ENCODE assay signal across 9 cellular contexts in the genomic region with DNA sequence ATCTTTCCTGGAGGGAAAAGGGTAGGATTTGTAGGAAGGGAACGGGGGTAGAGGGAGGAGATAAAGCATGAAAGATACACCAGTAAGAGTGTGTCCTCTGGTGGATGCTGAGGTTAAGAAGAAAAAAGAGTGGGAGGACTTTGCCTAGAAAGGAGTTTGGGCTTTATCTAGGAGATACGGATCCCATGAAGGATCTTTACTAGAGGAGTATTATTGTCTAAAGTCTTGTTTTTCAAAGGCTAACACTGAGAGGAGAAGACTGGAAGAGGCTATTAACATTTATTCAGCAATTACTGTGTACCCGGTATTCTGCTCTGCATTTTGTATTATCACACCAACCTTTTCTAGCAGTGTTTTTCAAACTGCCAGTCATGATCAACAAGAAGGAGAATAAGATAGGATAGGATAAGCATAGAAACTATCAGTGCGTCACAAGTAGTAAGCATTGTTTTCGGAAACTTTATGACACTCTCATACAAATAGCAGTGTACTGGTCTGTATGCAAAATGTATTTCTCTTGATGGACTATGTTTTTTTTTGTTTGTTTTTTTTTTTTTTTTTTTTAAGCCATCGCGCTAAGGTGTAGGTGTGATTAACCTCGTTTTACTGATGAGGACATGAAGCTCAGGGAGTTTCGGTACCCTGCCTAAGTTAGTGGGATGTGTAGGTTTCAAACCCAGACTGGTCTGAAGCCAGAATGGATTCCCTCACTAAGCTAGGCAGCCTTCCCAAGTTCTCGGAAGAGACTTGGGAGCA. TPM values are rescaled to one million over a fixed set of nuclear protein-coding genes. Genes with fewer than 3 reads are reported as not detected.
DNase-seq lines count a peak whose midpoint lies in the region; ATAC-seq, FAIRE-seq and TF ChIP-seq lines count a peak whose summit lies in the region.
"Had no signal": no experiment of that assay in that cellular context is flagged by ENCODE, and none has a peak within 500 bp of the region (broad histone marks: within the 10 kb centered on the region; RNA-seq: fewer than 3 reads in every experiment).

No MANE protein-coding gene starts in this region.

- peak overlapping the region; percentile 25; the same call in 1 of the 2 replicates for H3K18ac ChIP-seq in H1 (ENCODE audit: extremely low read depth, low read length)

- H3K23ac ChIP-seq in H1 (ENCODE audit: insufficient read length), result no peak overlapping the region

- H3K4ac ChIP-seq in H1 (replicated peaks; ENCODE audit: insufficient read length, low read depth, low read length), result no peak overlapping the region

- no peak for TF ChIP-seq EP300 in H1 (IDR thresholded peaks at IDR 0.05; ENCODE audit: borderline replicate concordance in 1 of 2, low read depth in 2 of 2, low read length in 2 of 2)
- no peak for TF ChIP-seq EP300 in neural cell (conservative IDR thresholded peaks at IDR 0.05; ENCODE audit: poor library complexity, severe bottlenecking)

- no peak overlapping the region for H3K56ac ChIP-seq in H1 (replicated peaks; ENCODE audit: insufficient read length, low read depth, low read length)

- H3K27me3 ChIP-seq in OCI-LY1 (ENCODE audit: insufficient read depth, low read length) (no peaks in the 10 kb centered on the region), H1 (replicated peaks in 1 of 4; ENCODE audit: control insufficient read depth in 3 of 4, extremely low read depth in 1 of 4, insufficient read depth in 3 of 4, low read length in 3 of 4) (no peaks in the 10 kb centered on the region; a peak in 1 of 7 replicates), neural cell (ENCODE audit: insufficient read depth, low read depth, low read length) (no peaks in the 10 kb centered on the region)

- TF ChIP-seq CTCF in C4-2B (conservative IDR thresholded peaks at IDR 0.05) (no peak), OCI-LY1 (IDR thresholded peaks at IDR 0.05; ENCODE audit: low read length) (no peak), H1 (IDR thresholded peaks at IDR 0.05; ENCODE audit: control extremely low read depth in 1 of 3, insufficient read depth in 1 of 3, low read depth in 1 of 3, low read length in 3 of 3) (no peak), neural cell (IDR thresholded peaks at IDR 0.05; ENCODE audit: poor library complexity, severe bottlenecking) (no peak)

- H3F3A ChIP-seq in OCI-LY1 (ENCODE audit: insufficient read depth, low read length) (no peaks in the 10 kb centered on the region), neural cell (ENCODE audit: insufficient read depth, low read length, poor library complexity, severe bottlenecking) (no peaks in the 10 kb centered on the region)

- H4K5ac ChIP-seq in H1 (ENCODE audit: insufficient read length, low read depth, low read length), result no peak overlapping the region

- H3K9me3 ChIP-seq in OCI-LY1 (ENCODE audit: low read length) (no peaks in the 10 kb centered on the region), H1 (ENCODE audit: insufficient read depth in 2 of 2, low read depth in 1 of 2, low read length in 1 of 2) (no peaks in the 10 kb centered on the region), neural cell (ENCODE audit: low read length) (no peaks in the 10 kb centered on the region)

- TF ChIP-seq POLR2A in H1 (IDR thresholded peaks at IDR 0.05; ENCODE audit: control extremely low read depth in 1 of 2, low read depth in 2 of 2, low read length in 2 of 2), result no peak

- H2AK5ac ChIP-seq in H1 (ENCODE audit: low read depth, low read length), result no peak overlapping the region

- H3K4me2 ChIP-seq in OCI-LY1 (ENCODE audit: low read length) (peak overlapping the region; percentile 90), H1 (ENCODE audit: insufficient read depth in 1 of 2, low read depth in 2 of 2, low read length in 2 of 2) (peak overlapping the region; percentile 95 to 100), neural cell (ENCODE audit: low read length) (peak overlapping the region; percentile 56)

- WGBS in H1 (ENCODE audit: extremely low coverage in 1 of 2, insufficient coverage in 1 of 2, insufficient read length in 1 of 2, insufficient replicate concordance in 2 of 2, low coverage in 1 of 2, low lambda C conversion rate in 2 of 2, missing lambda C conversion rate in 1 of 2), 2 experiments, result 68 to 100% methylated on average over 1 to 10 of the region's 10 CpGs

- intact Hi-C loops in posterior vena cava (cut with DNase I), result loop anchor here (5.0 kb wide), 2 partner anchors 48 to 53 kb away; partner anchors contain the start of gene PNPO (in 1 of the 2)

- POLR2A ChIA-PET in H1 (lab: Charles Lee; ENCODE audit: partially characterized antibody), result interaction anchor here (0.7 to 8.9 kb wide), 16 partner anchors 10 to 155 kb away, joined by 3 to 134 read pairs (median 5); partner anchors contain the start of genes LRRC46, MRPL10, PNPO and SCRN2

- ATAC-seq in GM21723 (IDR thresholded peaks at IDR 0.05; ENCODE audit: unreplicated experiment), result no peak

- no peak overlapping the region for H2BK12ac ChIP-seq in H1 (ENCODE audit: low read depth, low read length)

- peaks cover 4% of the 10 kb centered on the region for H3K23me2 ChIP-seq in H1 (ENCODE audit: low read depth, low read length)

- H2AFZ ChIP-seq in OCI-LY1 (ENCODE audit: low read length) (no peak overlapping the region), H1 (ENCODE audit: low read length) (peak overlapping the region; percentile 68; the same call in 1 of the 2 replicates), neural cell (ENCODE audit: low read depth, low read length) (peak overlapping the region; percentile 89)

- FAIRE-seq in H1 (lab: Jason Lieb, UNC), result no peak

- no peaks in the 10 kb centered on the region for H4K20me1 ChIP-seq in OCI-LY1 (ENCODE audit: insufficient read depth, low read length)
- no peaks in the 10 kb centered on the region for H4K20me1 ChIP-seq in H1 (replicated peaks in 1 of 2; ENCODE audit: control insufficient read depth in 1 of 2, insufficient read depth in 2 of 2, low read length in 2 of 2)
- H4K20me1 ChIP-seq in neural cell (ENCODE audit: insufficient read depth), result no peaks in the 10 kb centered on the region

- no peak for TF ChIP-seq RAD21 in H1 (IDR thresholded peaks at IDR 0.05 in 1 of 2, conservative IDR thresholded peaks at IDR 0.05 in 1 of 2; ENCODE audit: low read depth in 2 of 2, low read length in 2 of 2)
- no peak for TF ChIP-seq RAD21 in neural cell (conservative IDR thresholded peaks at IDR 0.05)

- no peak for DNase-seq in H1 (ENCODE audit: low read depth in 1 of 2, low spot score in 2 of 2)
- no peak for DNase-seq in NCI-H2107 treated with DMSO at 0.1 percent for 48 hours (lab: John Stamatoyannopoulos, UW; ENCODE audit: unreplicated experiment)
- DNase-seq in pons (ENCODE audit: low spot score), result no peak
- no peak for DNase-seq in posterior vena cava (ENCODE audit: low spot score)
- DNase-seq: SIG-M5 had no signal

- H2BK15ac ChIP-seq in H1 (ENCODE audit: low read length), result 0 out of 2 replicates have a peak overlapping the region, but pooled peaks have one; percentile 25

- H2BK120ac ChIP-seq in H1 (replicated peaks; ENCODE audit: low read depth, low read length), result no peak overlapping the region

- H3K4me1 ChIP-seq in OCI-LY1 (ENCODE audit: insufficient read depth, low read length, severe bottlenecking), result peaks cover 28% of the 10 kb centered on the region
- peaks cover 0 to 5% (median under 1%) of the 10 kb centered on the region in 4 experiments; a peak in 2 of 7 replicates for H3K4me1 ChIP-seq in H1 (replicated peaks in 1 of 4; ENCODE audit: control insufficient read depth in 3 of 4, insufficient read depth in 4 of 4, low read length in 3 of 4)

- peak overlapping the region; percentile 77 for H3K4me3 ChIP-seq in OCI-LY1 (ENCODE audit: low read depth, low read length, poor library complexity, severe bottlenecking)
- peak overlapping the region; percentile 82 to 92 (median 86) for H3K4me3 ChIP-seq in H1 (ENCODE audit: extremely low read depth in 1 of 4, insufficient read depth in 2 of 4, low read depth in 3 of 4, low read length in 4 of 4)
- peak overlapping the region; percentile 90 for H3K4me3 ChIP-seq in neural cell (ENCODE audit: low read length)

- H3K36me3 ChIP-seq in OCI-LY1 (ENCODE audit: insufficient read depth, low read length), result no peaks in the 10 kb centered on the region
- no peaks in the 10 kb centered on the region for H3K36me3 ChIP-seq in H1 (ENCODE audit: control insufficient read depth in 2 of 4, insufficient read depth in 4 of 4, low read length in 3 of 4)
- no peaks in the 10 kb centered on the region for H3K36me3 ChIP-seq in neural cell (ENCODE audit: insufficient read depth, low read length)

- H3K79me2 ChIP-seq in OCI-LY1 (ENCODE audit: insufficient read depth, low read length) (no peaks in the 10 kb centered on the region), H1 (ENCODE audit: control insufficient read depth in 1 of 2, insufficient read depth in 2 of 2, low read length in 2 of 2) (peaks cover 0 to 16% of the 10 kb centered on the region in 2 experiments; a peak in 3 of 4 replicates), neural cell (replicated peaks; ENCODE audit: insufficient read depth, low read length) (peaks cover 13% of the 10 kb centered on the region)

- H3K14ac ChIP-seq in H1 (ENCODE audit: insufficient read length), result no peak overlapping the region

- H3K9ac ChIP-seq in OCI-LY1 (ENCODE audit: low read length) (peak overlapping the region; percentile 85), H1 (replicated peaks in 1 of 4; ENCODE audit: extremely low read depth in 1 of 4, low read depth in 3 of 4, low read length in 3 of 4) (peak overlapping the region in 3 of 4 experiments; percentile 69 to 85 (median 75); a peak in 6 of 7 replicates), neural cell (ENCODE audit: low read length) (peak overlapping the region; percentile 70)

- H3K9me2 ChIP-seq in OCI-LY1 (ENCODE audit: low read depth, low read length) (no peaks in the 10 kb centered on the region), neural cell (ENCODE audit: insufficient read depth, low read length) (no peaks in the 10 kb centered on the region)

- H2BK20ac ChIP-seq in H1 (ENCODE audit: low read length), result no peak overlapping the region

- H4K8ac ChIP-seq in H1 (ENCODE audit: extremely low read depth, insufficient read depth, low read length), result no peak overlapping the region

- H4K91ac ChIP-seq in H1 (replicated peaks; ENCODE audit: insufficient read length, low read length), result no peak overlapping the region

- no peak overlapping the region for H2BK5ac ChIP-seq in H1 (ENCODE audit: low read depth, low read length)

- H3K27ac ChIP-seq in C4-2B (peak overlapping the region; percentile 91), OCI-LY1 (ENCODE audit: low read depth, low read length, poor library complexity, severe bottlenecking) (no peak overlapping the region), H1 (ENCODE audit: low read depth, low read length) (no peak overlapping the region), neural cell (ENCODE audit: low read length) (no peak overlapping the region)

- CTCF ChIA-PET in H1 (lab: Charles Lee; ENCODE audit: partially characterized antibody), result interaction anchor here (0.8 to 18.8 kb wide), 14 partner anchors 10 to 154 kb away, joined by 3 to 1206 read pairs (median 4); partner anchors contain the start of genes SCRN2 and SP6

- peaks cover 9% of the 10 kb centered on the region; the same call in 1 of the 2 replicates for H3K79me1 ChIP-seq in H1 (ENCODE audit: low read depth, low read length)

RNA-seq across cellular contexts. Expression of gene SP2, which starts 1.4 kb away (rescaled TPM):
- 11.0 and 13.8 TPM in 2 replicates for total RNA-seq in H1 (2021; fragmentation: NEBNext Ultra II Directional; extraction: Animal tissue kit (Norgen Biotek cat#: 25700))
- 5.6 and 9.5 TPM in 2 replicates for polyA plus RNA-seq in H1 (2011; rRNA removed)
- polyA plus RNA-seq in H1 (2011; cell fraction: cytosol; rRNA removed), result 3.8 TPM
- 9.7 TPM for polyA plus RNA-seq in H1 (2011; cell fraction: nucleus; rRNA removed)
- polyA plus RNA-seq in H1 (2012, experiment 1 of 2), result 12.1 to 18.6 TPM (median 18.1 TPM) in 4 replicates
- polyA plus RNA-seq in H1 (2012, experiment 2 of 2), result 14.7 TPM
- 18.4 TPM for polyA plus RNA-seq in H1 (2013, experiment 1 of 2)
- 15.6 TPM for polyA plus RNA-seq in H1 (2013, experiment 2 of 2)
- 2.4 and 5.9 TPM in 2 replicates for polyA minus RNA-seq in H1 (2011; rRNA and poly(A)+ RNA removed)
- 3.9 TPM for polyA minus RNA-seq in H1 (2011; cell fraction: cytosol; rRNA and poly(A)+ RNA removed)
- 5.2 TPM for polyA minus RNA-seq in H1 (2011; cell fraction: nucleus; rRNA and poly(A)+ RNA removed)
- polyA plus RNA-seq in neural cell, result 0.25 and 0.48 TPM in 2 replicates
- 1.9 and 2.3 TPM in 2 replicates for polyA minus RNA-seq in neural cell
- 10 to 100 TPM; 13.0 to 15.8 TPM for total RNA-seq in posterior vena cava

RNA-seq across cellular contexts. Expression of gene SP6, which starts 43.7 kb away (rescaled TPM):
- total RNA-seq in H1 (2021; fragmentation: NEBNext Ultra II Directional; extraction: Animal tissue kit (Norgen Biotek cat#: 25700)), result 1.5 and 1.6 TPM in 2 replicates
- polyA plus RNA-seq in H1 (2011; rRNA removed), result 1.2 and 1.5 TPM in 2 replicates
- 1.3 TPM for polyA plus RNA-seq in H1 (2011; cell fraction: cytosol; rRNA removed)
- 1.8 TPM for polyA plus RNA-seq in H1 (2011; cell fraction: nucleus; rRNA removed)
- polyA plus RNA-seq in H1 (2012, experiment 1 of 2), result 1.0 to 2.1 TPM (median 1.8 TPM) in 4 replicates
- 1.7 TPM for polyA plus RNA-seq in H1 (2012, experiment 2 of 2)
- polyA plus RNA-seq in H1 (2013, experiment 1 of 2), result 0.73 TPM
- 0.63 TPM for polyA plus RNA-seq in H1 (2013, experiment 2 of 2)
- 0.78 and 0.82 TPM in 2 replicates for polyA minus RNA-seq in H1 (2011; rRNA and poly(A)+ RNA removed)
- polyA minus RNA-seq in H1 (2011; cell fraction: cytosol; rRNA and poly(A)+ RNA removed), result 1.8 TPM
- polyA minus RNA-seq in H1 (2011; cell fraction: nucleus; rRNA and poly(A)+ RNA removed), result 2.8 TPM
- 0.42 and 0.44 TPM in 2 replicates for polyA plus RNA-seq in neural cell
- polyA minus RNA-seq in neural cell, result 0.73 and 1.0 TPM in 2 replicates
- under 1 TPM; 0.19 to 0.48 TPM for total RNA-seq in posterior vena cava

RNA-seq across cellular contexts. Expression of gene PNPO, which starts 46.7 kb away (rescaled TPM):
- total RNA-seq in H1 (2021; fragmentation: NEBNext Ultra II Directional; extraction: Animal tissue kit (Norgen Biotek cat#: 25700)), result 7.0 and 8.8 TPM in 2 replicates
- 7.5 and 8.1 TPM in 2 replicates for polyA plus RNA-seq in H1 (2011; rRNA removed)
- polyA plus RNA-seq in H1 (2011; cell fraction: cytosol; rRNA removed), result 7.3 TPM
- 4.6 TPM for polyA plus RNA-seq in H1 (2011; cell fraction: nucleus; rRNA removed)
- polyA plus RNA-seq in H1 (2012, experiment 1 of 2), result 3.2 to 5.9 TPM (median 5.0 TPM) in 4 replicates
- 4.7 TPM for polyA plus RNA-seq in H1 (2012, experiment 2 of 2)
- polyA plus RNA-seq in H1 (2013, experiment 1 of 2), result 5.1 TPM
- polyA plus RNA-seq in H1 (2013, experiment 2 of 2), result 5.1 TPM
- polyA minus RNA-seq in H1 (2011; rRNA and poly(A)+ RNA removed), result 10.6 and 10.7 TPM in 2 replicates
- 6.8 TPM for polyA minus RNA-seq in H1 (2011; cell fraction: cytosol; rRNA and poly(A)+ RNA removed)
- polyA minus RNA-seq in H1 (2011; cell fraction: nucleus; rRNA and poly(A)+ RNA removed), result 5.2 TPM
- 1.7 and 2.0 TPM in 2 replicates for polyA plus RNA-seq in neural cell
- 3.4 TPM in 2 replicates for polyA minus RNA-seq in neural cell
- 10 to 100 TPM; 14.5 to 18.8 TPM for total RNA-seq in posterior vena cava

RNA-seq across cellular contexts. Expression of gene SCRN2, which starts 53.6 kb away (rescaled TPM):
- total RNA-seq in H1 (2021; fragmentation: NEBNext Ultra II Directional; extraction: Animal tissue kit (Norgen Biotek cat#: 25700)), result 24.4 and 27.4 TPM in 2 replicates
- polyA plus RNA-seq in H1 (2011; rRNA removed), result 42.3 and 61.1 TPM in 2 replicates
- 63.9 TPM for polyA plus RNA-seq in H1 (2011; cell fraction: cytosol; rRNA removed)
- polyA plus RNA-seq in H1 (2011; cell fraction: nucleus; rRNA removed), result 211 TPM
- 28.4 to 49.3 TPM (median 44.9 TPM) in 4 replicates for polyA plus RNA-seq in H1 (2012, experiment 1 of 2)
- polyA plus RNA-seq in H1 (2012, experiment 2 of 2), result 30.7 TPM
- 26.1 TPM for polyA plus RNA-seq in H1 (2013, experiment 1 of 2)
- 23.3 TPM for polyA plus RNA-seq in H1 (2013, experiment 2 of 2)
- 16.9 and 22.1 TPM in 2 replicates for polyA minus RNA-seq in H1 (2011; rRNA and poly(A)+ RNA removed)
- polyA minus RNA-seq in H1 (2011; cell fraction: cytosol; rRNA and poly(A)+ RNA removed), result 18.7 TPM
- polyA minus RNA-seq in H1 (2011; cell fraction: nucleus; rRNA and poly(A)+ RNA removed), result 50.1 TPM
- 94.0 and 104 TPM in 2 replicates for polyA plus RNA-seq in neural cell
- polyA minus RNA-seq in neural cell, result 35.3 and 36.0 TPM in 2 replicates
- total RNA-seq in posterior vena cava, result 10 to 100 TPM; 13.3 to 17.8 TPM
